Comparison of ENCODE assay signal across 18 cellular contexts in genomic region chr17:358491-359133, GRCh38.
"Had no signal": no experiment of that assay in that cellular context is flagged by ENCODE, and none has a peak within 500 bp of the region (broad histone marks: within the 10 kb centered on the region; RNA-seq: fewer than 3 reads in every experiment).

No MANE protein-coding gene starts in this region.

- H3K9me3 Mint-ChIP-seq: activated B cell treated with CpG ODN at 0.5 μM for 24 hours; natural killer cell; stimulated activated effector memory CD8-positive, alpha-beta T cell treated with anti-CD3 and anti-CD28 coated beads, Interleukin-12 subunit alpha, Interleukin-12 subunit beta, amount 100 ng/mL, for 72 hours had no signal

- H3K4me1 ChIP-seq: vagina had no signal

- H3K27ac ChIP-seq: epithelial cell of prostate, left lung, thyroid gland, vagina had no signal

- H3K36me3 Mint-ChIP-seq: natural killer cell had no signal

- H3K27me3 Mint-ChIP-seq: activated B cell treated with CpG ODN at 0.5 μM for 24 hours; activated naive CD8-positive, alpha-beta T cell treated with anti-CD3 and anti-CD28 coated beads, Interleukin-2, amount 10 ng/mL, durations not matched to agents 7 days and 5 days had no signal

- H3K27ac Mint-ChIP-seq: activated B cell treated with CpG ODN at 0.5 μM for 24 hours; activated CD8-positive, alpha-beta T cell treated with anti-CD3 and anti-CD28 coated beads, Interleukin-2, amount 10 ng/mL, durations not matched to agents 7 days and 5 days; activated naive CD8-positive, alpha-beta T cell treated with anti-CD3 and anti-CD28 coated beads, Interleukin-2, amount 10 ng/mL, durations not matched to agents 7 days and 5 days; activated T-cell treated with anti-CD3 and anti-CD28 coated beads, Interleukin-2, amount 50 U/mL, for 72 hours; natural killer cell; stimulated activated effector memory CD8-positive, alpha-beta T cell treated with anti-CD3 and anti-CD28 coated beads, Interleukin-12 subunit alpha, Interleukin-12 subunit beta, amount 100 ng/mL, for 72 hours had no signal

- H3K27me3 ChIP-seq: heart right ventricle, left lung, thyroid gland, vagina had no signal

- H3K4me3 Mint-ChIP-seq: activated B cell treated with CpG ODN at 0.5 μM for 24 hours; activated CD8-positive, alpha-beta T cell treated with anti-CD3 and anti-CD28 coated beads, Interleukin-2, amount 10 ng/mL, durations not matched to agents 7 days and 5 days; activated naive CD8-positive, alpha-beta T cell treated with anti-CD3 and anti-CD28 coated beads, Interleukin-2, amount 10 ng/mL, durations not matched to agents 7 days and 5 days; activated T-cell treated with anti-CD3 and anti-CD28 coated beads, Interleukin-2, amount 50 U/mL, for 72 hours; natural killer cell; stimulated activated effector memory CD8-positive, alpha-beta T cell treated with anti-CD3 and anti-CD28 coated beads, Interleukin-12 subunit alpha, Interleukin-12 subunit beta, amount 100 ng/mL, for 72 hours had no signal

- DNase-seq: activated B cell treated with CpG ODN at 0.5 μM for 24 hours; activated CD4-positive, alpha-beta T cell treated with anti-CD3 and anti-CD28 coated beads for 48 hours; activated CD8-positive, alpha-beta memory T cell treated with anti-CD3 and anti-CD28 coated beads, Interleukin-2, amount 50 U/mL, for 4 hours; activated CD8-positive, alpha-beta T cell treated with anti-CD3 and anti-CD28 coated beads, Interleukin-2, amount 10 ng/mL, durations not matched to agents 7 days and 5 days; activated naive CD8-positive, alpha-beta T cell treated with anti-CD3 and anti-CD28 coated beads, Interleukin-2, amount 10 ng/mL, durations not matched to agents 7 days and 5 days; activated T-cell treated with anti-CD3 and anti-CD28 coated beads, Interleukin-2, amount 50 U/mL, for 72 hours; cortex of kidney; effector memory CD4-positive, alpha-beta T cell; heart right ventricle; natural killer cell; stimulated activated CD4-positive, alpha-beta T cell treated with anti-CD3 and anti-CD28 coated beads, Interleukin-12 subunit alpha, Interleukin-12 subunit beta, amount 100 ng/mL, for 4 hours; stimulated activated CD4-positive, alpha-beta T cell treated with anti-CD3 and anti-CD28 coated beads, Interleukin-2, amount 100 ng/mL, for 24 hours; SW 1271 had no signal

- H3K4me1 Mint-ChIP-seq: activated B cell treated with CpG ODN at 0.5 μM for 24 hours; activated naive CD8-positive, alpha-beta T cell treated with anti-CD3 and anti-CD28 coated beads, Interleukin-2, amount 10 ng/mL, durations not matched to agents 7 days and 5 days; natural killer cell had no signal

- H3K4me3 ChIP-seq: heart right ventricle, left lung, thyroid gland, vagina had no signal

- H3K9me3 ChIP-seq: heart right ventricle, left lung, thyroid gland, vagina had no signal

- H3K36me3 ChIP-seq: heart right ventricle, left lung, thyroid gland, vagina had no signal
